ENCODE assay signal across 8 cellular contexts in the genomic region with DNA sequence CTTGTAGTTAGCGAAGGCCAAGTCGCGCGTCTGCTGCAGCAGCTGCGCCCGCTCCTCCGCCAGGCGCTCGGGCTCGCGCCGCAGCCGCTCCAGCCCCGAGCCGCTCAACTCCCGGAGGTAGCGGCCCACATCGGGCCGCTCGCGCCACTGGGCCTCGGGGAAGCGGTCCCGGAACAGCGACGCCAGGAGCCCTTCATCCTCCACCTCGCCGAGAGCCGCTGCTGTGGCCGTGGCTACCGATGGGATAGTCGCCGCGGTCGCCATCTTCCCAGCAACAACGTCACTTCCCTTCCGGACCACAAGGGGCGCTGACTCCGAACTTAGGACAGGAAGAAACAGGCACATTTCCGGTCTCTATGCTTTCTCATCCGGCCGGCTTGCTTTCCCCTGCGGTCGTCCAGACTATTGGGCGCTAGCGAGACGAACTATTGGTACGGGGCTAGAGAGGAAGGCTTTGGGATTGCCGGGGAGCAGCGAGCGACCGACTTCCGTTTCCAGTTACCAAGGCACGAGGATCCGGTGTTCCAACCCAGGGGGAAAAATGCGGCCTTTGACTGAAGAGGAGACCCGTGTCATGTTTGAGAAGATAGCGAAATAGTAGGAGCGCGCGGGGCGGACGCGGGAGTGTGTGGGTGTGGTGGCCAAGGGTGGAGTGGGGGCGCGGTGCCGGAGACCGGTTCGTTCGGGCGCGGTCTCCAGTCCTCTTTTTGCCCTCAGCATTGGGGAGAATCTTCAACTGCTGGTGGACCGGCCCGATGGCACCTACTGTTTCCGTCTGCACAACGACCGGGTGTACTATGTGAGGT. TPM values are rescaled to one million over a fixed set of nuclear protein-coding genes. Genes with fewer than 3 reads are reported as not detected.
A peak's percentile ranks its signal among the peaks of the same experiment; 100 is the strongest.
DNase-seq lines count a peak whose midpoint lies in the region; FAIRE-seq and TF ChIP-seq lines count a peak whose summit lies in the region.

A gene with protein sequence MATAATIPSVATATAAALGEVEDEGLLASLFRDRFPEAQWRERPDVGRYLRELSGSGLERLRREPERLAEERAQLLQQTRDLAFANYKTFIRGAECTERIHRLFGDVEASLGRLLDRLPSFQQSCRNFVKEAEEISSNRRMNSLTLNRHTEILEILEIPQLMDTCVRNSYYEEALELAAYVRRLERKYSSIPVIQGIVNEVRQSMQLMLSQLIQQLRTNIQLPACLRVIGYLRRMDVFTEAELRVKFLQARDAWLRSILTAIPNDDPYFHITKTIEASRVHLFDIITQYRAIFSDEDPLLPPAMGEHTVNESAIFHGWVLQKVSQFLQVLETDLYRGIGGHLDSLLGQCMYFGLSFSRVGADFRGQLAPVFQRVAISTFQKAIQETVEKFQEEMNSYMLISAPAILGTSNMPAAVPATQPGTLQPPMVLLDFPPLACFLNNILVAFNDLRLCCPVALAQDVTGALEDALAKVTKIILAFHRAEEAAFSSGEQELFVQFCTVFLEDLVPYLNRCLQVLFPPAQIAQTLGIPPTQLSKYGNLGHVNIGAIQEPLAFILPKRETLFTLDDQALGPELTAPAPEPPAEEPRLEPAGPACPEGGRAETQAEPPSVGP (minus strand): TSS at position 276 of the 806 bp plus-strand sequence. CDS start 12 bp downstream, at position 264.
A gene (plus strand): TSS at position 484 of the 806 bp plus-strand sequence. CDS start 58 bp downstream, at position 542.

- H3K9me3 Mint-ChIP-seq in H9 = no peaks in the 10 kb centered on the region
- no peaks in the 10 kb centered on the region for H3K9me3 Mint-ChIP-seq in nephron
- H3K9me3 Mint-ChIP-seq in stimulated activated naive CD8-positive, alpha-beta T cell treated with anti-CD3 and anti-CD28 coated beads, Interleukin-15, Interleukin-2, amounts not matched to agents 100 ng/mL and 50 ng/mL, for 24 hours = no peaks in the 10 kb centered on the region

- H2BK120ac ChIP-seq in H9 (ENCODE audit: low read depth, low read length, poor library complexity, severe bottlenecking) = no peak within 1 kb of the TSS

- H2BK5ac ChIP-seq in H9 (ENCODE audit: insufficient read length, low read length) = no peak within 1 kb of the TSS

- H3K23ac ChIP-seq in H9 (ENCODE audit: insufficient read length, low read depth, low read length) = no peak within 1 kb of the TSS

- no peak within 1 kb of the TSS for H2BK15ac ChIP-seq in H9 (ENCODE audit: low read depth, low read length)

- peaks cover 16 to 20% of the 10 kb centered on the region in 2 experiments for H3K4me1 Mint-ChIP-seq in H9
- H3K4me1 Mint-ChIP-seq in nephron = peaks cover 32% of the 10 kb centered on the region
- H3K4me1 Mint-ChIP-seq in stimulated activated naive CD8-positive, alpha-beta T cell treated with anti-CD3 and anti-CD28 coated beads, Interleukin-15, Interleukin-2, amounts not matched to agents 100 ng/mL and 50 ng/mL, for 24 hours (ENCODE audit: low read depth) = peaks cover 47% of the 10 kb centered on the region

- no peaks in the 10 kb centered on the region for H3K9me3 ChIP-seq in H9 (ENCODE audit: control insufficient read depth, low read depth, low read length)
- H3K9me3 ChIP-seq in MG63 = no peaks in the 10 kb centered on the region

- TF ChIP-seq CTCF in H9 (conservative IDR thresholded peaks at IDR 0.05) (peak; percentile 86), fibroblast of the aortic adventitia (IDR thresholded peaks at IDR 0.05; ENCODE audit: insufficient read depth, low read length) (peak; percentile 83), nephron (IDR thresholded peaks at IDR 0.05; ENCODE audit: unreplicated experiment in 3 of 3) (peak; percentile 84 to 90 (median 85))

- H3K27ac Mint-ChIP-seq in H9 = peak within 1 kb of the TSS; percentile 97 to 98 (median 98)
- H3K27ac Mint-ChIP-seq in nephron = peak within 1 kb of the TSS; percentile 87 to 93 (median 93)
- H3K27ac Mint-ChIP-seq in stimulated activated naive CD8-positive, alpha-beta T cell treated with anti-CD3 and anti-CD28 coated beads, Interleukin-15, Interleukin-2, amounts not matched to agents 100 ng/mL and 50 ng/mL, for 24 hours = peak within 1 kb of the TSS; percentile 99

- FAIRE-seq in G401.6 (lab: Jason Lieb, UNC) = peak; percentile 98

- no peak within 1 kb of the TSS for H3K56ac ChIP-seq in H9 (ENCODE audit: insufficient read length, low read depth, low read length)

- DNase-seq in H9 (peak; percentile 97), MG63 (peak; percentile 93), SHP77 treated with DMSO at 0.1 percent for 48 hours (lab: John Stamatoyannopoulos, UW) (peak; percentile 99), fibroblast of the aortic adventitia (ENCODE audit: low read depth) (peak; percentile 99)
- peak; percentile 96 for DNase-seq in activated effector memory CD4-positive, alpha-beta T cell treated with anti-CD3 and anti-CD28 coated beads, Interleukin-2, amount 50 U/mL, for 16 hours

- H3K4me2 ChIP-seq in H9 (ENCODE audit: insufficient read depth, insufficient read length, low read length) = peak within 1 kb of the TSS; percentile 100

- H3K27ac ChIP-seq in H9 (ENCODE audit: insufficient read length, low read depth, low read length) = no peak within 1 kb of the TSS

- WGBS in H9 (ENCODE audit: extremely low coverage, insufficient read length, low lambda C conversion rate) = no CpG with 5 or more reads among the region's 77 CpGs

- no peak within 1 kb of the TSS for H2BK12ac ChIP-seq in H9 (ENCODE audit: insufficient read length, low read depth, low read length)

- no peak within 1 kb of the TSS for H4K8ac ChIP-seq in H9 (replicated peaks; ENCODE audit: insufficient read length, low read depth, low read length)

- H2BK20ac ChIP-seq in H9 (ENCODE audit: low read depth, low read length, poor library complexity, severe bottlenecking) = no peak within 1 kb of the TSS

- H3K79me2 ChIP-seq in H9 (ENCODE audit: insufficient read depth, low read length) = peaks cover 5% of the 10 kb centered on the region; the same call in 1 of the 2 replicates

- H3K18ac ChIP-seq in H9 (ENCODE audit: insufficient read length, low read depth, low read length) = peak within 1 kb of the TSS; percentile 74

- H3K4ac ChIP-seq in H9 (ENCODE audit: low read depth, low read length) = no peak within 1 kb of the TSS

- peak within 1 kb of the TSS; percentile 97 for H3K9ac ChIP-seq in H9 (ENCODE audit: extremely low read depth, insufficient read length, low read length)

- peak within 1 kb of the TSS; percentile 84 for H3K4me3 ChIP-seq in MG63
- peak within 1 kb of the TSS; percentile 92 for H3K4me3 ChIP-seq in fibroblast of the aortic adventitia (ENCODE audit: low read depth, low read length)

- peaks cover 49% of the 10 kb centered on the region for H3K36me3 ChIP-seq in MG63

- peaks cover 7% of the 10 kb centered on the region for H3K23me2 ChIP-seq in H9 (ENCODE audit: insufficient read length, low read depth, low read length, poor library complexity, severe bottlenecking)

- H3K36me3 Mint-ChIP-seq in H9 (ENCODE audit: insufficient read depth in 1 of 3, low read depth in 3 of 3) (peaks cover 25 to 67% (median 53%) of the 10 kb centered on the region in 3 experiments; a peak in 6 of 7 replicates), nephron (ENCODE audit: low read depth) (peaks cover 49% of the 10 kb centered on the region)
- H3K36me3 Mint-ChIP-seq in stimulated activated naive CD8-positive, alpha-beta T cell treated with anti-CD3 and anti-CD28 coated beads, Interleukin-15, Interleukin-2, amounts not matched to agents 100 ng/mL and 50 ng/mL, for 24 hours (ENCODE audit: low read depth) = peaks cover 66% of the 10 kb centered on the region

- H3T11ph ChIP-seq in H9 (ENCODE audit: low read length) = no peak within 1 kb of the TSS

- H3K79me1 ChIP-seq in H9 (ENCODE audit: insufficient read depth, low read depth, low read length, poor library complexity, severe bottlenecking) = peaks cover 16% of the 10 kb centered on the region

- no peaks in the 10 kb centered on the region for H3K27me3 ChIP-seq in H9 (ENCODE audit: insufficient read depth, low read length)
- H3K27me3 ChIP-seq in MG63 = no peaks in the 10 kb centered on the region

- peak within 1 kb of the TSS; percentile 92 to 98 for H3K4me3 Mint-ChIP-seq in H9
- H3K4me3 Mint-ChIP-seq in nephron = peak within 1 kb of the TSS; percentile 97 to 99 (median 98)
- H3K4me3 Mint-ChIP-seq in stimulated activated naive CD8-positive, alpha-beta T cell treated with anti-CD3 and anti-CD28 coated beads, Interleukin-15, Interleukin-2, amounts not matched to agents 100 ng/mL and 50 ng/mL, for 24 hours = peak within 1 kb of the TSS; percentile 98

- no peak within 1 kb of the TSS for H4K5ac ChIP-seq in H9 (ENCODE audit: insufficient read length, low read depth, low read length)

- peak within 1 kb of the TSS; percentile 88 for H3K14ac ChIP-seq in H9 (ENCODE audit: insufficient read depth, low read length)

- H2AK5ac ChIP-seq in H9 (ENCODE audit: insufficient read length, low read length) = no peak within 1 kb of the TSS

- H3K4me1 ChIP-seq in H9 (ENCODE audit: insufficient read depth, low read length) = no peaks in the 10 kb centered on the region

- H4K91ac ChIP-seq in H9 (ENCODE audit: insufficient read length, low read depth, low read length) = no peak within 1 kb of the TSS

- H2AFZ ChIP-seq in H9 (ENCODE audit: low read length) = no peak within 1 kb of the TSS

- H4K20me1 ChIP-seq in H9 (ENCODE audit: control insufficient read depth, insufficient read depth, insufficient read length) = no peaks in the 10 kb centered on the region

- H3K27me3 Mint-ChIP-seq in H9 (ENCODE audit: low read depth) = no peaks in the 10 kb centered on the region
- H3K27me3 Mint-ChIP-seq in nephron (ENCODE audit: low read depth) = no peaks in the 10 kb centered on the region
- H3K27me3 Mint-ChIP-seq in stimulated activated naive CD8-positive, alpha-beta T cell treated with anti-CD3 and anti-CD28 coated beads, Interleukin-15, Interleukin-2, amounts not matched to agents 100 ng/mL and 50 ng/mL, for 24 hours = no peaks in the 10 kb centered on the region

RNA-seq across cellular contexts. Expression of the first gene that starts in this region (rescaled TPM):
- total RNA-seq in H9 (2021) (52.3 and 55.3 TPM in 2 replicates), fibroblast of the aortic adventitia (ENCODE audit: low replicate concordance) (19.7 and 51.5 TPM in 2 replicates)
- total RNA-seq in MG63 (2014; rRNA removed; shearing (Covaris generic); ENCODE audit: low replicate concordance) = 34.1 and 51.9 TPM in 2 replicates

RNA-seq across cellular contexts. Expression of the second gene that starts in this region (rescaled TPM):
- 72.8 and 75.8 TPM in 2 replicates for total RNA-seq in H9 (2021)
- total RNA-seq in MG63 (2014; rRNA removed; shearing (Covaris generic); ENCODE audit: low replicate concordance) = 24.0 and 32.6 TPM in 2 replicates
- total RNA-seq in fibroblast of the aortic adventitia (ENCODE audit: low replicate concordance) = 23.0 and 27.9 TPM in 2 replicates
